Comparison of ENCODE assay signal across 1 cellular context in genomic region chr7:979886-980571, GRCh38.
TF ChIP-seq lines count a peak whose summit lies in the region.

No MANE protein-coding gene starts in this region.

TF ChIP-seq in HepG2, 621 proteins besides CTCF, POLR2A, EP300 and RAD21:
- TF ChIP-seq ZNF687 (CRISPR knock-in tag; IDR thresholded peaks at IDR 0.05) (peak; percentile 39), IRX3 (CRISPR knock-in tag; IDR thresholded peaks at IDR 0.05; ENCODE audit: borderline replicate concordance, low read depth) (no peak), CSRNP2 (CRISPR knock-in tag; conservative IDR thresholded peaks at IDR 0.05; ENCODE audit: low read depth) (no peak)
